In genomic region chr1:27980216-27980820, GRCh38 we compare ENCODE assay signal across 14 cellular contexts. TPM values are rescaled to one million over a fixed set of nuclear protein-coding genes. Genes with fewer than 3 reads are reported as not detected.
DNase-seq lines count a peak whose midpoint lies in the region; ATAC-seq and TF ChIP-seq lines count a peak whose summit lies in the region.
"Had no signal": no experiment of that assay in that cellular context is flagged by ENCODE, and none has a peak within 500 bp of the region (broad histone marks: within the 10 kb centered on the region; RNA-seq: fewer than 3 reads in every experiment).

No MANE protein-coding gene starts in this region.

- H3K4me2 ChIP-seq in H9 (ENCODE audit: insufficient read depth, insufficient read length, low read length): no peak overlapping the region

- H3K4me1 Mint-ChIP-seq in activated CD4-positive, alpha-beta T cell treated with anti-CD3 and anti-CD28 coated beads, Interleukin-2, amount 10 ng/mL, durations not matched to agents 7 days and 5 days: peaks cover 3% of the 10 kb centered on the region
- no peaks in the 10 kb centered on the region for H3K4me1 Mint-ChIP-seq in endothelial cell (ENCODE audit: unreplicated experiment)
- H3K4me1 Mint-ChIP-seq in H9: no peaks in the 10 kb centered on the region

- no peak overlapping the region for H4K5ac ChIP-seq in H9 (ENCODE audit: insufficient read length, low read depth, low read length)

- H3K27me3 Mint-ChIP-seq in activated CD4-positive, alpha-beta T cell treated with anti-CD3 and anti-CD28 coated beads, Interleukin-2, amount 10 ng/mL, durations not matched to agents 7 days and 5 days: no peaks in the 10 kb centered on the region
- no peaks in the 10 kb centered on the region for H3K27me3 Mint-ChIP-seq in endothelial cell (ENCODE audit: unreplicated experiment)
- no peaks in the 10 kb centered on the region for H3K27me3 Mint-ChIP-seq in H9 (ENCODE audit: low read depth)

- H3K18ac ChIP-seq in H9 (ENCODE audit: insufficient read length, low read depth, low read length): no peak overlapping the region

- no peak overlapping the region for H3K4me3 Mint-ChIP-seq in activated CD4-positive, alpha-beta T cell treated with anti-CD3 and anti-CD28 coated beads, Interleukin-2, amount 10 ng/mL, durations not matched to agents 7 days and 5 days
- H3K4me3 Mint-ChIP-seq in endothelial cell (ENCODE audit: unreplicated experiment) (no peak overlapping the region), H9 (no peak overlapping the region)

- no peaks in the 10 kb centered on the region for H3K79me1 ChIP-seq in H9 (ENCODE audit: insufficient read depth, low read depth, low read length, poor library complexity, severe bottlenecking)

- H3T11ph ChIP-seq in H9 (ENCODE audit: low read length): no peak overlapping the region

- intact Hi-C loops in psoas muscle (cut with DNase I): loop anchor here in 1 of 2 donors (2.0 kb wide), 1 partner anchor 312 kb away; no protein-coding TSS in a partner anchor

- peak overlapping the region; percentile 29 for H3K9ac ChIP-seq in SK-N-MC (ENCODE audit: insufficient read length)
- no peak overlapping the region for H3K9ac ChIP-seq in H9 (ENCODE audit: extremely low read depth, insufficient read length, low read length)

- H2AK5ac ChIP-seq in H9 (ENCODE audit: insufficient read length, low read length): no peak overlapping the region

- peaks cover 10% of the 10 kb centered on the region for H3K36me3 Mint-ChIP-seq in activated CD4-positive, alpha-beta T cell treated with anti-CD3 and anti-CD28 coated beads, Interleukin-2, amount 10 ng/mL, durations not matched to agents 7 days and 5 days (ENCODE audit: low read depth)
- H3K36me3 Mint-ChIP-seq in endothelial cell (ENCODE audit: low read depth, unreplicated experiment) (peaks cover 4% of the 10 kb centered on the region), H9 (ENCODE audit: insufficient read depth in 1 of 3, low read depth in 3 of 3) (peaks cover 0 to 10% (median 8%) of the 10 kb centered on the region in 3 experiments; a peak in 4 of 7 replicates)

- H3K27me3 ChIP-seq in psoas muscle (ENCODE audit: insufficient read depth in 3 of 3, low read length in 2 of 3) (no peaks in the 10 kb centered on the region), H9 (ENCODE audit: insufficient read depth, low read length) (no peaks in the 10 kb centered on the region)
- H3K27me3 ChIP-seq: BLaER1 treated with 17β-estradiol and CSF1 and Interleukin-3, amounts not matched to agents 10 nM and 100 nM; MG63 had no signal

- H3K23ac ChIP-seq in H9 (ENCODE audit: insufficient read length, low read depth, low read length): no peak overlapping the region

- no peak overlapping the region for H2BK5ac ChIP-seq in H9 (ENCODE audit: insufficient read length, low read length)

- peaks cover 9% of the 10 kb centered on the region for H3K4me1 ChIP-seq in psoas muscle
- no peaks in the 10 kb centered on the region for H3K4me1 ChIP-seq in H9 (ENCODE audit: insufficient read depth, low read length)

- H3K36me3 ChIP-seq in SK-N-MC (ENCODE audit: insufficient read depth, low read length) (no peaks in the 10 kb centered on the region; the same call in 1 of the 2 replicates), psoas muscle (ENCODE audit: insufficient read depth in 1 of 2, low read depth in 1 of 2) (peaks cover 0 to 49% of the 10 kb centered on the region in 2 donors)

- H3K9me3 Mint-ChIP-seq in activated CD4-positive, alpha-beta T cell treated with anti-CD3 and anti-CD28 coated beads, Interleukin-2, amount 10 ng/mL, durations not matched to agents 7 days and 5 days: no peaks in the 10 kb centered on the region
- H3K9me3 Mint-ChIP-seq in endothelial cell (ENCODE audit: unreplicated experiment): no peaks in the 10 kb centered on the region
- H3K9me3 Mint-ChIP-seq in H9: no peaks in the 10 kb centered on the region

- no peak for DNase-seq in activated CD4-positive, alpha-beta T cell treated with anti-CD3 and anti-CD28 coated beads, Interleukin-2, amount 10 ng/mL, durations not matched to agents 7 days and 5 days
- no peak for DNase-seq in activated CD4-positive, alpha-beta T cell treated with anti-CD3 and anti-CD28 coated beads for 1 hour
- DNase-seq in SK-N-MC (ENCODE audit: low read depth, low spot score) (no peak), endothelial cell (ENCODE audit: low spot score) (no peak), psoas muscle (no peak), H9 (no peak), NCI-H2081 treated with DMSO at 0.1 percent for 48 hours (lab: John Stamatoyannopoulos, UW) (no peak), putamen (ENCODE audit: low spot score) (no peak)
- DNase-seq: 8988T, GOT3, MG63, NCI-H1694, SHP77 treated with DMSO at 0.1 percent for 48 hours had no signal

- no peak overlapping the region for H4K91ac ChIP-seq in H9 (ENCODE audit: insufficient read length, low read depth, low read length)

- H3K4me3 ChIP-seq in SK-N-MC: no peak overlapping the region
- H3K4me3 ChIP-seq in psoas muscle: no peak overlapping the region
- H3K4me3 ChIP-seq: BLaER1 treated with 17β-estradiol and CSF1 and Interleukin-3, amounts not matched to agents 10 nM and 100 nM; MG63 had no signal

- no peaks in the 10 kb centered on the region for H4K20me1 ChIP-seq in H9 (ENCODE audit: control insufficient read depth, insufficient read depth, insufficient read length)
- H4K20me1 ChIP-seq: BLaER1 treated with 17β-estradiol and CSF1 and Interleukin-3, amounts not matched to agents 10 nM and 100 nM had no signal

- H3K27ac ChIP-seq in SK-N-MC (peak overlapping the region; percentile 42; the same call in 1 of the 2 replicates), psoas muscle (peak overlapping the region; percentile 58), H9 (ENCODE audit: insufficient read length, low read depth, low read length) (no peak overlapping the region)

- POLR2A ChIA-PET in activated CD4-positive, alpha-beta T cell treated with anti-CD3 and anti-CD28 coated beads, Interleukin-2, amount 10 ng/mL, durations not matched to agents 7 days and 5 days (lab: Charles Lee): no interaction called here

- no peak overlapping the region for H2BK20ac ChIP-seq in H9 (ENCODE audit: low read depth, low read length, poor library complexity, severe bottlenecking)

- H2BK12ac ChIP-seq in H9 (ENCODE audit: insufficient read length, low read depth, low read length): no peak overlapping the region

- H3K27ac Mint-ChIP-seq in activated CD4-positive, alpha-beta T cell treated with anti-CD3 and anti-CD28 coated beads, Interleukin-2, amount 10 ng/mL, durations not matched to agents 7 days and 5 days: peak overlapping the region; percentile 21
- H3K27ac Mint-ChIP-seq in endothelial cell (ENCODE audit: unreplicated experiment) (peak overlapping the region; percentile 32), H9 (no peak overlapping the region)

- no peak overlapping the region for H4K8ac ChIP-seq in H9 (replicated peaks; ENCODE audit: insufficient read length, low read depth, low read length)

- H3K23me2 ChIP-seq in H9 (ENCODE audit: insufficient read length, low read depth, low read length, poor library complexity, severe bottlenecking): no peaks in the 10 kb centered on the region

- no peaks in the 10 kb centered on the region for H3K9me3 ChIP-seq in SK-N-MC (ENCODE audit: low read depth, low read length)
- H3K9me3 ChIP-seq in psoas muscle: no peaks in the 10 kb centered on the region
- H3K9me3 ChIP-seq in H9 (ENCODE audit: control insufficient read depth, low read depth, low read length): no peaks in the 10 kb centered on the region
- H3K9me3 ChIP-seq: BLaER1 treated with 17β-estradiol and CSF1 and Interleukin-3, amounts not matched to agents 10 nM and 100 nM; MG63 had no signal

- H3K56ac ChIP-seq in H9 (ENCODE audit: insufficient read length, low read depth, low read length): no peak overlapping the region

- no peak for ATAC-seq in psoas muscle

- H3K4ac ChIP-seq in H9 (ENCODE audit: low read depth, low read length): no peak overlapping the region

- WGBS in psoas muscle, 3 donors: 67 to 80% (median 77%) methylated on average over 1 of the region's 1 CpG
- WGBS in H9 (ENCODE audit: extremely low coverage, insufficient read length, low lambda C conversion rate): no CpG with 5 or more reads among the region's 1 CpG

- TF ChIP-seq CTCF in endothelial cell (IDR thresholded peaks at IDR 0.05; ENCODE audit: unreplicated experiment): no peak
- no peak for TF ChIP-seq CTCF in psoas muscle (IDR thresholded peaks at IDR 0.05)
- no peak for TF ChIP-seq CTCF in H9 (conservative IDR thresholded peaks at IDR 0.05)

- no peak overlapping the region for H2BK120ac ChIP-seq in H9 (ENCODE audit: low read depth, low read length, poor library complexity, severe bottlenecking)

- CTCF ChIA-PET in activated CD4-positive, alpha-beta T cell treated with anti-CD3 and anti-CD28 coated beads, Interleukin-2, amount 10 ng/mL, durations not matched to agents 7 days and 5 days (lab: Charles Lee): interaction anchor here (0.7 to 2.2 kb wide), 7 partner anchors 8 to 216 kb away, joined by 4 to 13 read pairs (median 5); no protein-coding TSS in a partner anchor

- H2AFZ ChIP-seq in H9 (ENCODE audit: low read length): no peak overlapping the region

- H2BK15ac ChIP-seq in H9 (ENCODE audit: low read depth, low read length): no peak overlapping the region

- H3K14ac ChIP-seq in H9 (ENCODE audit: insufficient read depth, low read length): no peak overlapping the region

- H3K79me2 ChIP-seq in H9 (ENCODE audit: insufficient read depth, low read length): no peaks in the 10 kb centered on the region

RNA-seq across cellular contexts. Expression of gene XKR8, which starts 20.5 kb away (rescaled TPM):
- 1 to 10 TPM; 7.6 to 7.8 TPM for total RNA-seq in activated CD4-positive, alpha-beta T cell treated with anti-CD3 and anti-CD28 coated beads, Interleukin-2, amount 10 ng/mL, durations not matched to agents 7 days and 5 days
- total RNA-seq in endothelial cell (ENCODE audit: unreplicated experiment) (20.1 TPM), psoas muscle (1 to 10 TPM; 3.8 to 5.8 (median 4.3) TPM), H9 (2021) (17.2 and 17.9 TPM in 2 replicates)
- polyA plus RNA-seq in psoas muscle: 1 to 10 TPM; 3.3 to 5.2 (median 4.5) TPM

RNA-seq across cellular contexts. Expression of gene SMPDL3B, which starts 45.5 kb away (rescaled TPM):
- under 1 TPM; 0.20 to 0.21 TPM for total RNA-seq in activated CD4-positive, alpha-beta T cell treated with anti-CD3 and anti-CD28 coated beads, Interleukin-2, amount 10 ng/mL, durations not matched to agents 7 days and 5 days
- 3.3 TPM for total RNA-seq in endothelial cell (ENCODE audit: unreplicated experiment)
- not detected for total RNA-seq in psoas muscle
- under 1 TPM in 2 of 3 donors, not detected in 1; 0.03 to 0.05 TPM for polyA plus RNA-seq in psoas muscle
- total RNA-seq in H9 (2021): 49.5 and 51.3 TPM in 2 replicates

Comparison
In these comparisons a context has a peak if more than half of its experiments do, and no peak if none do; other contexts are left out.
1. H3K27ac Mint-ChIP-seq: peak in activated CD4-positive, alpha-beta T cell treated with anti-CD3 and anti-CD28 coated beads, Interleukin-2, amount 10 ng/mL, durations not matched to agents 7 days and 5 days (single experiment) and endothelial cell (single experiment); none in H9 (0 of 3).
2. RNA of gene SMPDL3B, which starts 45.5 kb away (total RNA-seq): 49.5 to 51.3 TPM in H9; 3.3 TPM in endothelial cell (single experiment), 0.20 to 0.21 TPM in activated CD4-positive, alpha-beta T cell treated with anti-CD3 and anti-CD28 coated beads, Interleukin-2, amount 10 ng/mL, durations not matched to agents 7 days and 5 days and not detected in psoas muscle; every median in the first group is over 10 times any median in the second.